ENCODE assay signal across 24 cellular contexts in the genomic region with DNA sequence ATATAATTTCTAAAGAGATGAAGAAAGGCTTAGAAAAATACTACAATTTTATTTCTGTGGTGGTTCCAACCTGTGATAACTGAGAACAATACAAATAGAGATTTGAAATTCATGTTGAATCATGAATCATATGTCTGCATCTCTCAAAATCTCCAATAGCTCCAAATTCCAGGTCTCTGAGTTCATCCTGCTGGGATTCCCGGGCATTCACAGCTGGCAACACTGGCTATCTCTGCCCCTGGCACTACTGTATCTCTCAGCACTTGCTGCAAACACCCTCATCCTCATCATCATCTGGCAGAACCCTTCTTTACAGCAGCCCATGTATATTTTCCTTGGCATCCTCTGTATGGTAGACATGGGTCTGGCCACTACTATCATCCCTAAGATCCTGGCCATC. TPM values are rescaled to one million over a fixed set of nuclear protein-coding genes. Genes with fewer than 3 reads are reported as not detected.
"Had no signal": no experiment of that assay in that cellular context is flagged by ENCODE, and none has a peak within 500 bp of the region (broad histone marks: within the 10 kb centered on the region; RNA-seq: fewer than 3 reads in every experiment).

A gene with protein sequence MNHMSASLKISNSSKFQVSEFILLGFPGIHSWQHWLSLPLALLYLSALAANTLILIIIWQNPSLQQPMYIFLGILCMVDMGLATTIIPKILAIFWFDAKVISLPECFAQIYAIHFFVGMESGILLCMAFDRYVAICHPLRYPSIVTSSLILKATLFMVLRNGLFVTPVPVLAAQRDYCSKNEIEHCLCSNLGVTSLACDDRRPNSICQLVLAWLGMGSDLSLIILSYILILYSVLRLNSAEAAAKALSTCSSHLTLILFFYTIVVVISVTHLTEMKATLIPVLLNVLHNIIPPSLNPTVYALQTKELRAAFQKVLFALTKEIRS (plus strand): TSS at position 53 of the 400 bp plus-strand sequence. CDS start 69 bp downstream, at position 122.

- ATAC-seq: activated CD4-positive, CD25-positive, alpha-beta regulatory T cell treated with anti-CD3 and anti-CD28 coated beads, Interleukin-2, amount 50 U/mL, for 24 hours; activated CD8-positive, alpha-beta T cell treated with anti-CD3 and anti-CD28 coated beads, Interleukin-2, amount 10 ng/mL, durations not matched to agents 7 days and 5 days; activated naive CD8-positive, alpha-beta T cell treated with anti-CD3 and anti-CD28 coated beads, Interleukin-2, amount 50 U/mL, for 24 hours had no signal

- H3K4me1 ChIP-seq: left ventricle myocardium inferior, tibial artery had no signal

- DNase-seq: activated CD4-positive, alpha-beta T cell treated with anti-CD3 and anti-CD28 coated beads, Interleukin-2, amount 10 ng/mL, durations not matched to agents 7 days and 5 days; activated CD8-positive, alpha-beta T cell treated with anti-CD3 and anti-CD28 coated beads, Interleukin-2, amount 10 ng/mL, durations not matched to agents 7 days and 5 days; activated naive CD4-positive, alpha-beta T cell treated with anti-CD3 and anti-CD28 coated beads for 36 hours; activated naive CD8-positive, alpha-beta T cell treated with anti-CD3 and anti-CD28 coated beads, Interleukin-2, amount 50 U/mL, for 24 hours; activated T-cell treated with anti-CD3 and anti-CD28 coated beads, Interleukin-2, amount 50 U/mL, for 24 hours; anterior cingulate cortex; hippocampal formation; kidney; left ventricle myocardium inferior; occipital lobe; retina; stimulated activated CD4-positive, alpha-beta T cell treated with anti-CD3 and anti-CD28 coated beads, Interleukin-1b, Interleukin-23, amount 100 ng/mL, for 48 hours; stimulated activated naive CD4-positive, alpha-beta T cell treated with Interleukin-2 at 50 U/mL for 16 hours; substantia nigra; T-helper 1 cell; tibial artery had no signal

- H3K27ac ChIP-seq: coronary artery, left ventricle myocardium inferior, tibial artery had no signal

- H3K27me3 ChIP-seq: tibial artery had no signal

- H3K4me3 ChIP-seq: coronary artery, left ventricle myocardium inferior, tibial artery had no signal

- H3K36me3 ChIP-seq: left ventricle myocardium inferior, tibial artery had no signal

RNA-seq across cellular contexts. Expression of the gene that starts here (rescaled TPM):
- total RNA-seq: activated T-helper 2 cell treated with anti-CD3 and anti-CD28 coated beads, Interferon-gamma antibody, Interleukin-2, Interleukin-4, amounts not matched to agents 10 μg/mL and 5 μg/mL and 100 μg/mL, durations not matched to agents 14 hours and 24 hours and 36 hours; glomerular endothelial cell; left ventricle myocardium inferior; myocyte; occipital lobe had no signal
- polyA plus RNA-seq: esophagus, neural cell, urinary bladder had no signal
